ENCODE assay signal across 24 cellular contexts in genomic region chr14:23719225-23719985, GRCh38.
DNase-seq lines count a peak whose midpoint lies in the region; ATAC-seq, FAIRE-seq and TF ChIP-seq lines count a peak whose summit lies in the region.
"Had no signal": no experiment of that assay in that cellular context is flagged by ENCODE, and none has a peak within 500 bp of the region (broad histone marks: within the 10 kb centered on the region; RNA-seq: fewer than 3 reads in every experiment).

No MANE protein-coding gene starts in this region.

- no peak for TF ChIP-seq POLR2A in H1 (IDR thresholded peaks at IDR 0.05; ENCODE audit: control extremely low read depth in 1 of 2, low read depth in 2 of 2, low read length in 2 of 2)

- H3K9me3 ChIP-seq in H1 (ENCODE audit: insufficient read depth in 2 of 2, low read depth in 1 of 2, low read length in 1 of 2), result peaks cover 4 to 6% of the 10 kb centered on the region in 2 experiments; a peak in 1 of 4 replicates
- H3K9me3 ChIP-seq: BE2C, HAP-1 had no signal

- no peak for TF ChIP-seq RAD21 in H1 (IDR thresholded peaks at IDR 0.05 in 1 of 2, conservative IDR thresholded peaks at IDR 0.05 in 1 of 2; ENCODE audit: low read depth in 2 of 2, low read length in 2 of 2)

- no peak overlapping the region for H3K27ac Mint-ChIP-seq in stimulated activated naive CD8-positive, alpha-beta T cell treated with anti-CD3 and anti-CD28 coated beads, Interleukin-15, amount 100 ng/mL, for 72 hours
- H3K27ac Mint-ChIP-seq in stimulated activated memory B cell treated with anti-CD40 and anti-IgM and Interleukin-4, amounts not matched to agents 10 μg/mL and 1 μg/mL and 100 μg/mL, for 72 hours, result no peak overlapping the region
- H3K27ac Mint-ChIP-seq: CD14-positive monocyte; CD4-positive, alpha-beta T cell; HFFc6 had no signal

- no peak overlapping the region for H3K9ac ChIP-seq in H1 (replicated peaks in 1 of 4; ENCODE audit: extremely low read depth in 1 of 4, low read depth in 3 of 4, low read length in 3 of 4)
- H3K9ac ChIP-seq: BLaER1 treated with 17β-estradiol and CSF1 and Interleukin-3, amounts not matched to agents 10 nM and 100 nM had no signal

- no peaks in the 10 kb centered on the region for H3K23me2 ChIP-seq in H1 (ENCODE audit: low read depth, low read length)

- H2BK5ac ChIP-seq in H1 (ENCODE audit: low read depth, low read length), result no peak overlapping the region

- no peaks in the 10 kb centered on the region for H3K27me3 ChIP-seq in H1 (replicated peaks in 1 of 4; ENCODE audit: control insufficient read depth in 3 of 4, extremely low read depth in 1 of 4, insufficient read depth in 3 of 4, low read length in 3 of 4)
- H3K27me3 ChIP-seq: BE2C; BLaER1 treated with 17β-estradiol and CSF1 and Interleukin-3, amounts not matched to agents 10 nM and 100 nM had no signal

- H2AK5ac ChIP-seq in H1 (ENCODE audit: low read depth, low read length), result no peak overlapping the region

- no peak overlapping the region for H2BK15ac ChIP-seq in H1 (ENCODE audit: low read length)

- peak; percentile 18 for ATAC-seq in stimulated activated naive CD8-positive, alpha-beta T cell treated with anti-CD3 and anti-CD28 coated beads, Interleukin-15, amount 100 ng/mL, for 72 hours
- ATAC-seq in stimulated activated naive CD8-positive, alpha-beta T cell treated with anti-CD3 and anti-CD28 coated beads, Interleukin-15, Interleukin-2, amounts not matched to agents 100 U/mL and 50 U/mL, for 24 hours, result no peak
- peak; percentile 31 for ATAC-seq in stimulated activated memory B cell treated with anti-CD40 and anti-IgM and Interleukin-4, amounts not matched to agents 10 μg/mL and 1 μg/mL and 100 μg/mL, for 72 hours

- 0 out of 2 replicates have a peak overlapping the region, but pooled peaks have one; percentile 30 for H2AFZ ChIP-seq in H1 (ENCODE audit: low read length)

- H3K27ac ChIP-seq in H1 (ENCODE audit: low read depth, low read length), result no peak overlapping the region
- H3K27ac ChIP-seq: A549; BLaER1 treated with 17β-estradiol and CSF1 and Interleukin-3, amounts not matched to agents 10 nM and 100 nM had no signal

- in situ Hi-C loops in G401 (cut with HindIII; ENCODE audit: low sequenced_read_pairs), result no loop called here

- H3K4me3 ChIP-seq in H1 (ENCODE audit: extremely low read depth in 1 of 4, insufficient read depth in 2 of 4, low read depth in 3 of 4, low read length in 4 of 4), result no peak overlapping the region
- H3K4me3 ChIP-seq: A549; BLaER1 treated with 17β-estradiol and CSF1 and Interleukin-3, amounts not matched to agents 10 nM and 100 nM; HAP-1 had no signal

- H4K91ac ChIP-seq in H1 (replicated peaks; ENCODE audit: insufficient read length, low read length), result no peak overlapping the region

- no peaks in the 10 kb centered on the region for H3K4me1 ChIP-seq in H1 (replicated peaks in 1 of 4; ENCODE audit: control insufficient read depth in 3 of 4, insufficient read depth in 4 of 4, low read length in 3 of 4)
- H3K4me1 ChIP-seq: A549; BE2C; BLaER1 treated with 17β-estradiol and CSF1 and Interleukin-3, amounts not matched to agents 10 nM and 100 nM; HAP-1 had no signal

- H3K4me3 Mint-ChIP-seq in stimulated activated naive CD8-positive, alpha-beta T cell treated with anti-CD3 and anti-CD28 coated beads, Interleukin-15, amount 100 ng/mL, for 72 hours, result no peak overlapping the region
- H3K4me3 Mint-ChIP-seq in stimulated activated memory B cell treated with anti-CD40 and anti-IgM and Interleukin-4, amounts not matched to agents 10 μg/mL and 1 μg/mL and 100 μg/mL, for 72 hours, result no peak overlapping the region
- H3K4me3 Mint-ChIP-seq: CD4-positive, alpha-beta T cell; CD8-positive, alpha-beta memory T cell; HFFc6 had no signal

- no peak for TF ChIP-seq EP300 in H1 (IDR thresholded peaks at IDR 0.05; ENCODE audit: borderline replicate concordance in 1 of 2, low read depth in 2 of 2, low read length in 2 of 2)

- no peak overlapping the region for H3K4ac ChIP-seq in H1 (replicated peaks; ENCODE audit: insufficient read length, low read depth, low read length)

- TF ChIP-seq CTCF in H1 (IDR thresholded peaks at IDR 0.05; ENCODE audit: control extremely low read depth in 1 of 3, insufficient read depth in 1 of 3, low read depth in 1 of 3, low read length in 3 of 3), result no peak

- no peak overlapping the region for H3K56ac ChIP-seq in H1 (replicated peaks; ENCODE audit: insufficient read length, low read depth, low read length)

- WGBS in H1 (ENCODE audit: extremely low coverage in 1 of 2, insufficient coverage in 1 of 2, insufficient read length in 1 of 2, insufficient replicate concordance in 2 of 2, low coverage in 1 of 2, low lambda C conversion rate in 2 of 2, missing lambda C conversion rate in 1 of 2), 2 experiments, result 85% methylated on average over 10 of the region's 10 CpGs; no CpG with 5 or more reads in 1 of the 2 experiments

- no peaks in the 10 kb centered on the region for H3K79me1 ChIP-seq in H1 (ENCODE audit: low read depth, low read length)

- H3K9me3 Mint-ChIP-seq in stimulated activated naive CD8-positive, alpha-beta T cell treated with anti-CD3 and anti-CD28 coated beads, Interleukin-15, amount 100 ng/mL, for 72 hours, result no peaks in the 10 kb centered on the region
- no peaks in the 10 kb centered on the region for H3K9me3 Mint-ChIP-seq in stimulated activated memory B cell treated with anti-CD40 and anti-IgM and Interleukin-4, amounts not matched to agents 10 μg/mL and 1 μg/mL and 100 μg/mL, for 72 hours
- H3K9me3 Mint-ChIP-seq: CD4-positive, alpha-beta T cell; CD8-positive, alpha-beta memory T cell; HFFc6 had no signal

- DNase-seq in stimulated activated naive CD8-positive, alpha-beta T cell treated with anti-CD3 and anti-CD28 coated beads, Interleukin-15, amount 100 ng/mL, for 72 hours, result no peak
- no peak for DNase-seq in stimulated activated naive CD8-positive, alpha-beta T cell treated with anti-CD3 and anti-CD28 coated beads, Interleukin-15, Interleukin-2, amounts not matched to agents 100 U/mL and 50 U/mL, for 24 hours
- DNase-seq in H1 (ENCODE audit: low read depth in 1 of 2, low spot score in 2 of 2), result no peak
- DNase-seq in G401 (ENCODE audit: low spot score), result no peak
- no peak for DNase-seq in stimulated activated CD4-positive, alpha-beta T cell treated with anti-CD3 and anti-CD28 coated beads, Interleukin-4, amount 100 ng/mL, for 4 hours
- DNase-seq: 8988T; ACHN; AML-193; BE2C; CD4-positive, alpha-beta T cell; CD8-positive, alpha-beta memory T cell; DMS 273 treated with DMSO at 0.1 percent for 48 hours; DMS79; EL; GF-D8; HFFc6 had no signal

- no peak overlapping the region for H2BK120ac ChIP-seq in H1 (replicated peaks; ENCODE audit: low read depth, low read length)

- no peaks in the 10 kb centered on the region for H3K36me3 Mint-ChIP-seq in stimulated activated memory B cell treated with anti-CD40 and anti-IgM and Interleukin-4, amounts not matched to agents 10 μg/mL and 1 μg/mL and 100 μg/mL, for 72 hours
- H3K36me3 Mint-ChIP-seq: CD14-positive monocyte; CD8-positive, alpha-beta memory T cell had no signal

- H3K14ac ChIP-seq in H1 (ENCODE audit: insufficient read length), result no peak overlapping the region

- H4K8ac ChIP-seq in H1 (ENCODE audit: extremely low read depth, insufficient read depth, low read length), result no peak overlapping the region

- no peak overlapping the region for H3K18ac ChIP-seq in H1 (ENCODE audit: extremely low read depth, low read length)

- no peak overlapping the region for H3K4me2 ChIP-seq in H1 (ENCODE audit: insufficient read depth in 1 of 2, low read depth in 2 of 2, low read length in 2 of 2)
- H3K4me2 ChIP-seq: A549; BLaER1 treated with 17β-estradiol and CSF1 and Interleukin-3, amounts not matched to agents 10 nM and 100 nM had no signal

- CTCF ChIA-PET in H1 (lab: Charles Lee; ENCODE audit: partially characterized antibody), result interaction anchor here (1.1 to 1.5 kb wide), 3 partner anchors 12 to 191 kb away, joined by 3 to 5 read pairs (median 4); no protein-coding TSS in a partner anchor

- H4K5ac ChIP-seq in H1 (ENCODE audit: insufficient read length, low read depth, low read length), result no peak overlapping the region

- H2BK12ac ChIP-seq in H1 (ENCODE audit: low read depth, low read length), result no peak overlapping the region

- no peaks in the 10 kb centered on the region for H3K4me1 Mint-ChIP-seq in stimulated activated naive CD8-positive, alpha-beta T cell treated with anti-CD3 and anti-CD28 coated beads, Interleukin-15, amount 100 ng/mL, for 72 hours
- H3K4me1 Mint-ChIP-seq in stimulated activated memory B cell treated with anti-CD40 and anti-IgM and Interleukin-4, amounts not matched to agents 10 μg/mL and 1 μg/mL and 100 μg/mL, for 72 hours, result no peaks in the 10 kb centered on the region
- H3K4me1 Mint-ChIP-seq: CD14-positive monocyte; CD8-positive, alpha-beta memory T cell had no signal

- H4K20me1 ChIP-seq in H1 (replicated peaks in 1 of 2; ENCODE audit: control insufficient read depth in 1 of 2, insufficient read depth in 2 of 2, low read length in 2 of 2), result no peaks in the 10 kb centered on the region
- H4K20me1 ChIP-seq: BLaER1 treated with 17β-estradiol and CSF1 and Interleukin-3, amounts not matched to agents 10 nM and 100 nM had no signal

- POLR2A ChIA-PET in H1 (lab: Charles Lee; ENCODE audit: partially characterized antibody), result interaction anchor here (1.1 to 1.4 kb wide), 3 partner anchors 16 to 25 kb away, joined by 3 to 5 read pairs (median 3); no protein-coding TSS in a partner anchor

- peaks cover 7% of the 10 kb centered on the region for H3K27me3 Mint-ChIP-seq in stimulated activated naive CD8-positive, alpha-beta T cell treated with anti-CD3 and anti-CD28 coated beads, Interleukin-15, amount 100 ng/mL, for 72 hours
- peaks cover 8% of the 10 kb centered on the region for H3K27me3 Mint-ChIP-seq in stimulated activated memory B cell treated with anti-CD40 and anti-IgM and Interleukin-4, amounts not matched to agents 10 μg/mL and 1 μg/mL and 100 μg/mL, for 72 hours

- H2BK20ac ChIP-seq in H1 (ENCODE audit: low read length), result no peak overlapping the region

- H3K23ac ChIP-seq in H1 (ENCODE audit: insufficient read length), result no peak overlapping the region

- no peaks in the 10 kb centered on the region for H3K36me3 ChIP-seq in H1 (ENCODE audit: control insufficient read depth in 2 of 4, insufficient read depth in 4 of 4, low read length in 3 of 4)
- H3K36me3 ChIP-seq: BE2C; BLaER1 treated with 17β-estradiol and CSF1 and Interleukin-3, amounts not matched to agents 10 nM and 100 nM; HAP-1 had no signal

- no peaks in the 10 kb centered on the region for H3K79me2 ChIP-seq in H1 (ENCODE audit: control insufficient read depth in 1 of 2, insufficient read depth in 2 of 2, low read length in 2 of 2)

- FAIRE-seq in H1 (lab: Jason Lieb, UNC), result no peak
- FAIRE-seq: A549, D721Med, GM12891, GM18507 had no signal

TF ChIP-seq in H1, 55 proteins besides CTCF, POLR2A, EP300 and RAD21 (continues in another document):
- TF ChIP-seq SP1 (IDR thresholded peaks at IDR 0.05; ENCODE audit: low read depth, low read length), result no peak
- no peak for TF ChIP-seq ATF3 (IDR thresholded peaks at IDR 0.05; ENCODE audit: insufficient read depth, low read depth, low read length)
- no peak for TF ChIP-seq SRF (IDR thresholded peaks at IDR 0.05; ENCODE audit: low read depth, low read length)
- no peak for TF ChIP-seq CREB1 (IDR thresholded peaks at IDR 0.05)
